Comparison of ENCODE assay signal across 13 cellular contexts in genomic region chr10:47421057-47421952, GRCh38. TPM values are rescaled to one million over a fixed set of nuclear protein-coding genes. Genes with fewer than 3 reads are reported as not detected.
DNase-seq lines count a peak whose midpoint lies in the region; ATAC-seq, FAIRE-seq and TF ChIP-seq lines count a peak whose summit lies in the region.
"Had no signal": no experiment of that assay in that cellular context is flagged by ENCODE, and none has a peak within 500 bp of the region (broad histone marks: within the 10 kb centered on the region; RNA-seq: fewer than 3 reads in every experiment).

No MANE protein-coding gene starts in this region.

- TF ChIP-seq EP300 in HepG2 (IDR thresholded peaks at IDR 0.05; ENCODE audit: low read depth in 2 of 2, low read length in 2 of 2) (no peak), HepG2 (CRISPR knock-in tag; IDR thresholded peaks at IDR 0.05; ENCODE audit: borderline replicate concordance) (no peak)

- no peak for FAIRE-seq in HepG2 (lab: Jason Lieb, UNC)

- in situ Hi-C loops in HepG2 (cut with HindIII; ENCODE audit: extremely low pct_ligation_motif_present, low pct_unique_long_range_greater_than_20kb), result no loop called here

- H3K27me3 ChIP-seq in adipocyte (replicated peaks; ENCODE audit: control insufficient read depth, insufficient read depth, low read length) (peaks cover under 1% of the 10 kb centered on the region), HepG2 (ENCODE audit: control insufficient read depth in 1 of 2, insufficient read depth in 2 of 2, low read length in 2 of 2) (peaks cover 2 to 6% of the 10 kb centered on the region in 2 experiments; a peak in 2 of 5 replicates)
- H3K27me3 ChIP-seq: uterus had no signal

- H4K20me1 ChIP-seq in HepG2 (ENCODE audit: insufficient read depth, low read length), result no peaks in the 10 kb centered on the region

- no peaks in the 10 kb centered on the region for H3K36me3 ChIP-seq in adipocyte (ENCODE audit: control insufficient read depth, insufficient read depth, low read length, severe bottlenecking)
- H3K36me3 ChIP-seq in HepG2 (replicated peaks in 1 of 2; ENCODE audit: control insufficient read depth in 1 of 2, insufficient read depth in 2 of 2, low read length in 2 of 2), result no peaks in the 10 kb centered on the region
- H3K36me3 ChIP-seq: uterus had no signal

- CTCF ChIA-PET in HepG2 (lab: Yijun Ruan, JAX; ENCODE audit: low intra/inter-chr PET ratio, low total read pairs), result no interaction called here

- TF ChIP-seq POLR2A in HepG2 (IDR thresholded peaks at IDR 0.05; ENCODE audit: insufficient read depth in 1 of 2, low read depth in 2 of 2, low read length in 2 of 2), result no peak

- H3K4me3 ChIP-seq in adipocyte (ENCODE audit: low read length), result no peak overlapping the region
- H3K4me3 ChIP-seq in HepG2 (replicated peaks in 1 of 3; ENCODE audit: insufficient read depth in 1 of 3, low read depth in 2 of 3, low read length in 3 of 3), result no peak overlapping the region
- H3K4me3 ChIP-seq: uterus had no signal

- H3K9me3 ChIP-seq in adipocyte (ENCODE audit: control insufficient read depth, low read length) (no peaks in the 10 kb centered on the region), HepG2 (ENCODE audit: low read length) (no peaks in the 10 kb centered on the region)
- H3K9me3 ChIP-seq: uterus had no signal

- H3K4me1 ChIP-seq in adipocyte (ENCODE audit: control insufficient read depth, insufficient read depth, low read length) (no peaks in the 10 kb centered on the region), HepG2 (ENCODE audit: insufficient read depth, low read length) (no peaks in the 10 kb centered on the region)
- H3K4me1 ChIP-seq: uterus had no signal

- H3K4me2 ChIP-seq in HepG2 (ENCODE audit: low read depth, low read length), result no peak overlapping the region

- H2AFZ ChIP-seq in HepG2 (ENCODE audit: low read length), result no peak overlapping the region

- H3K79me2 ChIP-seq in HepG2 (ENCODE audit: insufficient read depth, low read length), result no peaks in the 10 kb centered on the region

- TF ChIP-seq RAD21 in HepG2 (CRISPR knock-in tag; IDR thresholded peaks at IDR 0.05), result no peak

- POLR2A ChIA-PET in HepG2 (lab: Yijun Ruan, JAX), result no interaction called here

- no peak for ATAC-seq in GM19328 (IDR thresholded peaks at IDR 0.05; ENCODE audit: unreplicated experiment)
- ATAC-seq in HG03565 (IDR thresholded peaks at IDR 0.05; ENCODE audit: unreplicated experiment), result no peak
- no peak for ATAC-seq in HepG2
- ATAC-seq: activated CD8-positive, alpha-beta T cell treated with anti-CD3 and anti-CD28 coated beads, Interleukin-2, amount 10 ng/mL, durations not matched to agents 7 days and 5 days had no signal

- H3K9ac ChIP-seq in adipocyte (ENCODE audit: low read length), result no peak overlapping the region
- no peak overlapping the region for H3K9ac ChIP-seq in HepG2 (ENCODE audit: insufficient read depth, low read depth, low read length)

- BruUV-seq in HepG2 (replicated peaks; lab: Mats Ljungman, UMichigan), result no TSS peak

- intact Hi-C loops in HepG2 (cut with micrococcal nuclease; ENCODE audit: unreplicated experiment), result no loop called here

- no peak for TF ChIP-seq CTCF in HepG2 (CRISPR knock-in tag; IDR thresholded peaks at IDR 0.05)

- WGBS in HepG2 (ENCODE audit: low lambda C conversion rate), result 25% methylated on average over 7 of the region's 7 CpGs

- peak; percentile 71 for DNase-seq in A172 (ENCODE audit: low spot score)
- peak; percentile 80 for DNase-seq in HCEC 1CT
- DNase-seq in adipocyte (ENCODE audit: low read depth), result peak; percentile 61
- peak; percentile 44 for DNase-seq in glomerular visceral epithelial cell (ENCODE audit: extremely low spot score)
- no peak for DNase-seq in HepG2 (ENCODE audit: low spot score)
- no peak for DNase-seq in cortex of kidney (lab: John Stamatoyannopoulos, UW)
- DNase-seq: activated CD8-positive, alpha-beta T cell treated with anti-CD3 and anti-CD28 coated beads, Interleukin-2, amount 10 ng/mL, durations not matched to agents 7 days and 5 days; dermis blood vessel endothelial cell; glutamatergic neuron; NCI-H2029 treated with DMSO at 0.1 percent for 48 hours; uterus had no signal

- no peak overlapping the region for H3K27ac ChIP-seq in HepG2 (ENCODE audit: extremely low read length, insufficient read depth, low read length)
- H3K27ac ChIP-seq: uterus had no signal

TF ChIP-seq in HepG2, 621 proteins besides CTCF, POLR2A, EP300 and RAD21:
- TF ChIP-seq MTF1 (CRISPR knock-in tag; IDR thresholded peaks at IDR 0.05) (no peak), CCAR2 (optimal IDR thresholded peaks at IDR 0.05; ENCODE audit: low read depth, low read length) (no peak), SP5 (CRISPR knock-in tag; IDR thresholded peaks at IDR 0.05; ENCODE audit: borderline replicate concordance, low read depth) (no peak), SALL2 (CRISPR knock-in tag; IDR thresholded peaks at IDR 0.05) (no peak), ZNF883 (CRISPR knock-in tag; IDR thresholded peaks at IDR 0.05; ENCODE audit: not compliant biosample characterization) (no peak), U2AF1 (optimal IDR thresholded peaks at IDR 0.05; ENCODE audit: low read depth, low read length) (no peak), IKZF1 (IDR thresholded peaks at IDR 0.05) (no peak), ZBTB3 (CRISPR knock-in tag; IDR thresholded peaks at IDR 0.05; ENCODE audit: borderline replicate concordance, low read depth) (no peak), CEBPB (IDR thresholded peaks at IDR 0.05; ENCODE audit: borderline replicate concordance, low read depth, low read length) (no peak)
- TF ChIP-seq, protein P1, sequence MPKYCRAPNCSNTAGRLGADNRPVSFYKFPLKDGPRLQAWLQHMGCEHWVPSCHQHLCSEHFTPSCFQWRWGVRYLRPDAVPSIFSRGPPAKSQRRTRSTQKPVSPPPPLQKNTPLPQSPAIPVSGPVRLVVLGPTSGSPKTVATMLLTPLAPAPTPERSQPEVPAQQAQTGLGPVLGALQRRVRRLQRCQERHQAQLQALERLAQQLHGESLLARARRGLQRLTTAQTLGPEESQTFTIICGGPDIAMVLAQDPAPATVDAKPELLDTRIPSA (CRISPR knock-in tag; IDR thresholded peaks at IDR 0.05; ENCODE audit: borderline replicate concordance), result no peak
TF ChIP-seq in HepG2: peak in this region for 0.

RNA-seq across cellular contexts. Expression of gene ZNF488, which starts 37.2 kb away (rescaled TPM):
- total RNA-seq in A172 (2014; rRNA removed; shearing (Covaris generic)), result 2.6 and 3.6 TPM in 2 replicates
- total RNA-seq in HepG2 (2016; rRNA removed; fragmentation: Illumina TruSeq; extraction: Trizol), result 0.13 and 0.17 TPM in 2 replicates
- not detected in 2 replicates for total RNA-seq in HepG2 (2016; cell fraction: cytosol; rRNA removed; fragmentation: Illumina TruSeq; extraction: Trizol; ENCODE audit: low read depth)
- 0.11 and 0.18 TPM in 2 replicates for total RNA-seq in HepG2 (2016; cell fraction: insoluble cytoplasmic fraction; rRNA removed; fragmentation: Illumina TruSeq; extraction: Trizol)
- 0.09 and 0.10 TPM in 2 replicates for total RNA-seq in HepG2 (2016; cell fraction: membrane; rRNA removed; fragmentation: Illumina TruSeq; extraction: Trizol)
- 0.09 TPM in 2 replicates for total RNA-seq in HepG2 (2016; cell fraction: nucleus; rRNA removed; fragmentation: Illumina TruSeq; extraction: Trizol)
- polyA plus RNA-seq in HepG2 (2011; rRNA removed), result 0.10 and 0.15 TPM in 2 replicates
- 0.09 TPM in 2 replicates for polyA plus RNA-seq in HepG2 (2011; cell fraction: cytosol; rRNA removed)
- polyA plus RNA-seq in HepG2 (2011; cell fraction: nucleus; rRNA removed), result 0.17 and 0.18 TPM in 2 replicates
- polyA plus RNA-seq in HepG2 (2012), result 0.13 and 0.17 TPM in 2 replicates
- polyA plus RNA-seq in HepG2 (2016; cell fraction: cytosol; fragmentation: Illumina TruSeq; extraction: Trizol; ENCODE audit: low read depth), result not detected in 2 replicates
- 0.22 and 0.45 TPM in 2 replicates for polyA plus RNA-seq in HepG2 (2016; cell fraction: insoluble cytoplasmic fraction; fragmentation: Illumina TruSeq; extraction: Trizol; ENCODE audit: low read depth)
- polyA plus RNA-seq in HepG2 (2016; cell fraction: membrane; fragmentation: Illumina TruSeq; extraction: Trizol; ENCODE audit: low read depth), result 0.07 and 0.12 TPM in 2 replicates
- 0.21 TPM in 1 of 2 replicates, not detected in the other for polyA plus RNA-seq in HepG2 (2016; cell fraction: nucleus; fragmentation: Illumina TruSeq; extraction: Trizol; ENCODE audit: insufficient read depth, low read depth)
- 0.34 and 2.9 TPM in 2 replicates for polyA minus RNA-seq in HepG2 (2011; rRNA and poly(A)+ RNA removed; ENCODE audit: low replicate concordance)
- not detected in 2 replicates for polyA minus RNA-seq in HepG2 (2011; cell fraction: cytosol; rRNA and poly(A)+ RNA removed)
- 0.12 TPM in 1 of 2 replicates, not detected in the other for polyA minus RNA-seq in HepG2 (2011; cell fraction: nucleus; rRNA and poly(A)+ RNA removed)
- total RNA-seq: activated CD8-positive, alpha-beta T cell treated with anti-CD3 and anti-CD28 coated beads, Interleukin-2, amount 10 ng/mL, durations not matched to agents 7 days and 5 days had no signal

Comparison
In these comparisons a context has a peak if more than half of its experiments do, and no peak if none do; other contexts are left out.
1. DNase-seq: peak in A172 (single experiment), HCEC 1CT (single experiment), adipocyte (single experiment) and glomerular visceral epithelial cell (single experiment); none in HepG2 (single experiment) and cortex of kidney (single experiment).